ENCODE assay signal across 24 cellular contexts in genomic region chr13:98697833-98698232, GRCh38. TPM values are rescaled to one million over a fixed set of nuclear protein-coding genes. Genes with fewer than 3 reads are reported as not detected.
DNase-seq lines count a peak whose midpoint lies in the region; ATAC-seq and TF ChIP-seq lines count a peak whose summit lies in the region.
"Had no signal": no experiment of that assay in that cellular context is flagged by ENCODE, and none has a peak within 500 bp of the region (broad histone marks: within the 10 kb centered on the region; RNA-seq: fewer than 3 reads in every experiment).

No MANE protein-coding gene starts in this region.

- H2AFZ ChIP-seq in neuronal stem cell (ENCODE audit: low read length) = peak overlapping the region; percentile 27

- no peak overlapping the region for H3K18ac ChIP-seq in neuronal stem cell (ENCODE audit: low read length)

- no peak overlapping the region for H4K8ac ChIP-seq in neuronal stem cell (ENCODE audit: low read depth, low read length)

- no peak overlapping the region for H2AK5ac ChIP-seq in neuronal stem cell (ENCODE audit: low read depth, low read length)

- H3K27me3 Mint-ChIP-seq in immature natural killer cell (ENCODE audit: low read depth in 3 of 3) = peaks cover 0 to 8% (median 6%) of the 10 kb centered on the region in 3 donors

- no peak overlapping the region for H3K9ac ChIP-seq in neuronal stem cell (ENCODE audit: low read depth, low read length, poor library complexity)

- no peaks in the 10 kb centered on the region for H3K36me3 ChIP-seq in neuronal stem cell (replicated peaks in 1 of 2; ENCODE audit: control insufficient read depth in 2 of 2, insufficient read depth in 2 of 2, low read length in 2 of 2)

- no peak overlapping the region for H3K4me3 ChIP-seq in neuronal stem cell (ENCODE audit: low read length in 2 of 2)

- no peaks in the 10 kb centered on the region for H3K36me3 Mint-ChIP-seq in immature natural killer cell

- H2BK5ac ChIP-seq in neuronal stem cell (ENCODE audit: low read length) = no peak overlapping the region

- H2BK12ac ChIP-seq in neuronal stem cell (ENCODE audit: low read length) = no peak overlapping the region

- no peaks in the 10 kb centered on the region for H3K79me1 ChIP-seq in neuronal stem cell (ENCODE audit: low read depth, low read length)

- H3K27ac ChIP-seq in neuronal stem cell (replicated peaks; ENCODE audit: low read length) = peak overlapping the region; percentile 17
- H3K27ac ChIP-seq: C4-2B, RWPE1 had no signal

- H3K14ac ChIP-seq in neuronal stem cell (ENCODE audit: low read length) = no peak overlapping the region

- peaks cover 0 to 3% (median 0%) of the 10 kb centered on the region in 6 donors for H3K9me3 Mint-ChIP-seq in immature natural killer cell

- ATAC-seq in GM18505 (IDR thresholded peaks at IDR 0.05; ENCODE audit: unreplicated experiment) (no peak), GM18858 (IDR thresholded peaks at IDR 0.05; ENCODE audit: unreplicated experiment) (no peak)
- ATAC-seq: SK-N-SH treated with all-trans-retinoic acid at 6 μM for 48 hours had no signal

- H3K9me3 ChIP-seq in neuronal stem cell (replicated peaks in 1 of 2; ENCODE audit: control insufficient read depth in 2 of 2, insufficient read depth in 1 of 2, low read depth in 1 of 2, low read length in 2 of 2) = no peaks in the 10 kb centered on the region

- peak; percentile 21 for DNase-seq in M059J (ENCODE audit: low read depth)
- peak; percentile 60 for DNase-seq in NCI-H2227 treated with DMSO at 0.1 percent for 48 hours (lab: John Stamatoyannopoulos, UW)
- DNase-seq in kidney glomerular epithelial cell (lab: John Stamatoyannopoulos, UW) = peak; percentile 33
- DNase-seq in neuronal stem cell (ENCODE audit: low spot score) = no peak
- no peak for DNase-seq in immature natural killer cell
- no peak for DNase-seq in erythroblast (lab: John Stamatoyannopoulos, UW)
- DNase-seq: KG1; NCI-H1092 treated with DMSO at 0.1 percent for 48 hours; NCI-H1694; NCI-H2081; NCI-H226; NCI-H510A treated with DMSO at 0.1 percent for 48 hours; NCI-H774; NK-92 treated with Interleukin-12 subunit alpha and Interleukin-12 subunit beta, amount 100 ng/mL, for 24 hours; SHP77 treated with DMSO at 0.1 percent for 48 hours had no signal

- H3K23ac ChIP-seq in neuronal stem cell (ENCODE audit: low read depth, low read length, poor library complexity) = no peak overlapping the region

- H3K4ac ChIP-seq in neuronal stem cell (ENCODE audit: low read length) = no peak overlapping the region

- H2BK120ac ChIP-seq in neuronal stem cell (ENCODE audit: low read depth, low read length) = no peak overlapping the region

- H3K4me3 Mint-ChIP-seq in immature natural killer cell = no peak overlapping the region

- no peak overlapping the region for H4K91ac ChIP-seq in neuronal stem cell (ENCODE audit: low read depth, low read length, poor library complexity)

- H2BK15ac ChIP-seq in neuronal stem cell (ENCODE audit: low read length) = no peak overlapping the region

- H3K4me1 Mint-ChIP-seq in immature natural killer cell = no peaks in the 10 kb centered on the region

- no CpG with 5 or more reads among the region's 4 CpGs for WGBS in neuronal stem cell (ENCODE audit: extremely low coverage in 2 of 2, insufficient read length in 2 of 2, insufficient replicate concordance in 1 of 2), 2 donors

- H3K4me1 ChIP-seq in neuronal stem cell (ENCODE audit: control insufficient read depth in 2 of 2, insufficient read depth in 1 of 2, low read depth in 1 of 2, low read length in 2 of 2) = peaks cover 1 to 5% of the 10 kb centered on the region in 2 donors

- H3K4me2 ChIP-seq in neuronal stem cell (ENCODE audit: insufficient read depth, low read length, poor library complexity, severe bottlenecking) = no peak overlapping the region

- TF ChIP-seq POLR2A in GM18505 (IDR thresholded peaks at IDR 0.05; ENCODE audit: borderline replicate concordance, extremely low read depth, insufficient read depth, insufficient read length) = no peak
- no peak for TF ChIP-seq POLR2A in erythroblast (IDR thresholded peaks at IDR 0.05; ENCODE audit: low read length)

- H3K27ac Mint-ChIP-seq in immature natural killer cell = no peak overlapping the region

- no peaks in the 10 kb centered on the region for H3K27me3 ChIP-seq in neuronal stem cell (ENCODE audit: control insufficient read depth in 3 of 3, insufficient read depth in 3 of 3, low read depth in 1 of 3, low read length in 3 of 3)

RNA-seq across cellular contexts. Expression of gene SLC15A1, which starts 54.6 kb away (rescaled TPM):
- total RNA-seq in M059J (2014; rRNA removed; shearing (Covaris generic)) = not detected in 2 replicates
- polyA plus RNA-seq in neuronal stem cell (2013, experiment 1 of 2) = 0.01 TPM
- 0.01 TPM for polyA plus RNA-seq in neuronal stem cell (2013, experiment 2 of 2)
- polyA plus RNA-seq in immature natural killer cell = not detected
- total RNA-seq: A172, Daoy, H4 had no signal
- polyA plus RNA-seq: AG04450 had no signal

Comparison
In these comparisons a context has a peak if more than half of its experiments do, and no peak if none do; other contexts are left out.
1. DNase-seq: peak in M059J (single experiment), NCI-H2227 treated with DMSO at 0.1 percent for 48 hours (single experiment) and kidney glomerular epithelial cell (single experiment); none in neuronal stem cell (single experiment), immature natural killer cell (0 of 3) and erythroblast (0 of 2).